In the genomic region with DNA sequence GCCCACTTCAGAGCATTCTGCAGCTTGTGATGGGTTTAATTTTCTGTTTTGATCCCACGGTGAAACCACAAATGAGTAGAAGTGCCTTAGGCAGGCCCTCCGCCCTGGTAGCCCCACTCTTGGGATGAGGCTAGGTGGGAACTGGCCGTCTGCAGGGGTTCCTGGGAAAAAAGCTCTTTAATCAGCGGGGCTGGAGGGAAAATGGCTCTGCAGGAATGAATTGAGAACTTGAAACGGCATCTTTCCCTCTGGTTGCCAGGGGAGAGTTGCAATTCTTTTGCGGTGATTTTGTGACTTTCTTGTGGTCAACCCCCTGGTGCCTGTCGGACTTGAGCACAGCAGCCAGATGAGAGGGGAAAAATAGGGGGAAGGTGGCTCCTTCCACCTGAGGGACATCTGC, we compare ENCODE assay signal across 1 cellular context.
TF ChIP-seq lines count a peak whose summit lies in the region.

No MANE protein-coding gene starts in this region.

TF ChIP-seq in WTC11, 78 proteins besides CTCF, POLR2A, EP300 and RAD21 (continued from another document):
- TF ChIP-seq, protein P1, sequence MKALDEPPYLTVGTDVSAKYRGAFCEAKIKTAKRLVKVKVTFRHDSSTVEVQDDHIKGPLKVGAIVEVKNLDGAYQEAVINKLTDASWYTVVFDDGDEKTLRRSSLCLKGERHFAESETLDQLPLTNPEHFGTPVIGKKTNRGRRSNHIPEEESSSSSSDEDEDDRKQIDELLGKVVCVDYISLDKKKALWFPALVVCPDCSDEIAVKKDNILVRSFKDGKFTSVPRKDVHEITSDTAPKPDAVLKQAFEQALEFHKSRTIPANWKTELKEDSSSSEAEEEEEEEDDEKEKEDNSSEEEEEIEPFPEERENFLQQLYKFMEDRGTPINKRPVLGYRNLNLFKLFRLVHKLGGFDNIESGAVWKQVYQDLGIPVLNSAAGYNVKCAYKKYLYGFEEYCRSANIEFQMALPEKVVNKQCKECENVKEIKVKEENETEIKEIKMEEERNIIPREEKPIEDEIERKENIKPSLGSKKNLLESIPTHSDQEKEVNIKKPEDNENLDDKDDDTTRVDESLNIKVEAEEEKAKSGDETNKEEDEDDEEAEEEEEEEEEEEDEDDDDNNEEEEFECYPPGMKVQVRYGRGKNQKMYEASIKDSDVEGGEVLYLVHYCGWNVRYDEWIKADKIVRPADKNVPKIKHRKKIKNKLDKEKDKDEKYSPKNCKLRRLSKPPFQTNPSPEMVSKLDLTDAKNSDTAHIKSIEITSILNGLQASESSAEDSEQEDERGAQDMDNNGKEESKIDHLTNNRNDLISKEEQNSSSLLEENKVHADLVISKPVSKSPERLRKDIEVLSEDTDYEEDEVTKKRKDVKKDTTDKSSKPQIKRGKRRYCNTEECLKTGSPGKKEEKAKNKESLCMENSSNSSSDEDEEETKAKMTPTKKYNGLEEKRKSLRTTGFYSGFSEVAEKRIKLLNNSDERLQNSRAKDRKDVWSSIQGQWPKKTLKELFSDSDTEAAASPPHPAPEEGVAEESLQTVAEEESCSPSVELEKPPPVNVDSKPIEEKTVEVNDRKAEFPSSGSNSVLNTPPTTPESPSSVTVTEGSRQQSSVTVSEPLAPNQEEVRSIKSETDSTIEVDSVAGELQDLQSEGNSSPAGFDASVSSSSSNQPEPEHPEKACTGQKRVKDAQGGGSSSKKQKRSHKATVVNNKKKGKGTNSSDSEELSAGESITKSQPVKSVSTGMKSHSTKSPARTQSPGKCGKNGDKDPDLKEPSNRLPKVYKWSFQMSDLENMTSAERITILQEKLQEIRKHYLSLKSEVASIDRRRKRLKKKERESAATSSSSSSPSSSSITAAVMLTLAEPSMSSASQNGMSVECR (CRISPR knock-in tag; IDR thresholded peaks at IDR 0.05; ENCODE audit: borderline replicate concordance), result no peak
